1 cellular context compared by ENCODE assay signal in the genomic region with DNA sequence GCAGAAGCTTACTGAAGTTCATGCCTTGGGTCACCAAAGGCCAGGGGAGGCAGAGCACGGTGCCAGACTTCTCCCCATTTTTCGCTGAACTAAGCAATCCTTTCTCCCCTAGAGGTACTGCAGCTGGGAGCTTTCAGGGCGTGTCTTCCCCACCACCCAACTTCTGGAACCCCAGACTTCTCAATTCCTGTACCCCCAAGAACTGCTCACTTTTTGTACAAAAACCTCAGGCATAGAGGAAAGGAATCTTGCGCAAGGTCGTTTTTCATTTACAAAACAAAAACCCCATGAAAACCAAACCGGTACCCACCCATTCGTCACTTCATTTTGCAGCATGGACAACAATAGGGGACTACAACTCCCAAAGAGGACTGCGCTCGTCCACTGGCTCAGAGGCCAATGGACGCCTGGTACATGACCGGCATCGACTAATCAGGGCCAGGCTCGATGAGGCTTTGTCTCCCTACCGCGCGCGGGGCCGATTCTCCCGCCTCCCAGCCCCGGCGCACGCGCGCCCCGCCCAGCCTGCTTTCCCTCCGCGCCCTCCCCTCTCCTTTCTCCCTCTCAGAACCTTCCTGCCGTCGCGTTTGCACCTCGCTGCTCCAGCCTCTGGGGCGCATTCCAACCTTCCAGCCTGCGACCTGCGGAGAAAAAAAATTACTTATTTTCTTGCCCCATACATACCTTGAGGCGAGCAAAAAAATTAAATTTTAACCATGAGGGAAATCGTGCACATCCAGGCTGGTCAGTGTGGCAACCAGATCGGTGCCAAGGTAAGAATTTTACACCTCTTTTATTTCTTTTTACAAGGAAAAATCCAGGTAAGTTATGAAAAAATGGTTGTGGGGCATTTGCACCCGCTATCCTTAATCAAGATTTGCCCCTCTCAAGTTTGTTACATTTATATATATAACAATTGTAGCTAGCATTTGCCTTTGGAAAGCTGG.
TF ChIP-seq lines count a peak whose summit lies in the region.

A gene (plus strand): TSS at position 562 of the 947 bp plus-strand sequence. CDS start 155 bp downstream, at position 717.

TF ChIP-seq in GM12878, 131 proteins besides CTCF, POLR2A, EP300 and RAD21 (continued from another document):
- TF ChIP-seq, protein P1, sequence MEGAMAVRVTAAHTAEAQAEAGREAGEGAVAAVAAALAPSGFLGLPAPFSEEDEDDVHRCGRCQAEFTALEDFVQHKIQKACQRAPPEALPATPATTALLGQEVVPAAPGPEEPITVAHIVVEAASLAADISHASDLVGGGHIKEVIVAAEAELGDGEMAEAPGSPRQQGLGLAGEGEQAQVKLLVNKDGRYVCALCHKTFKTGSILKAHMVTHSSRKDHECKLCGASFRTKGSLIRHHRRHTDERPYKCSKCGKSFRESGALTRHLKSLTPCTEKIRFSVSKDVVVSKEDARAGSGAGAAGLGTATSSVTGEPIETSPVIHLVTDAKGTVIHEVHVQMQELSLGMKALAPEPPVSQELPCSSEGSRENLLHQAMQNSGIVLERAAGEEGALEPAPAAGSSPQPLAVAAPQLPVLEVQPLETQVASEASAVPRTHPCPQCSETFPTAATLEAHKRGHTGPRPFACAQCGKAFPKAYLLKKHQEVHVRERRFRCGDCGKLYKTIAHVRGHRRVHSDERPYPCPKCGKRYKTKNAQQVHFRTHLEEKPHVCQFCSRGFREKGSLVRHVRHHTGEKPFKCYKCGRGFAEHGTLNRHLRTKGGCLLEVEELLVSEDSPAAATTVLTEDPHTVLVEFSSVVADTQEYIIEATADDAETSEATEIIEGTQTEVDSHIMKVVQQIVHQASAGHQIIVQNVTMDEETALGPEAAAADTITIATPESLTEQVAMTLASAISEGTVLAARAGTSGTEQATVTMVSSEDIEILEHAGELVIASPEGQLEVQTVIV (IDR thresholded peaks at IDR 0.05; ENCODE audit: borderline replicate concordance, partially characterized antibody), result peak; percentile 84
- TF ChIP-seq GABPA (IDR thresholded peaks at IDR 0.05; ENCODE audit: low read depth) (no peak), SIN3A (IDR thresholded peaks at IDR 0.05; ENCODE audit: low read depth, low read length) (peak; percentile 72; the same call in 1 of the 2 replicates), MXI1 (IDR thresholded peaks at IDR 0.05; ENCODE audit: low read depth, low read length) (peak; percentile 9; the same call in 1 of the 2 replicates), KAT2A (conservative IDR thresholded peaks at IDR 0.05; ENCODE audit: control insufficient read depth, low read depth, low read length) (no peak), RFX5 (IDR thresholded peaks at IDR 0.05; ENCODE audit: low read depth, low read length) (no peak)
